19 cellular contexts compared by ENCODE assay signal in genomic region chr16:27239026-27239425, GRCh38. TPM values are rescaled to one million over a fixed set of nuclear protein-coding genes. Genes with fewer than 3 reads are reported as not detected.
DNase-seq lines count a peak whose midpoint lies in the region; ATAC-seq, FAIRE-seq and TF ChIP-seq lines count a peak whose summit lies in the region.
"Had no signal": no experiment of that assay in that cellular context is flagged by ENCODE, and none has a peak within 500 bp of the region (broad histone marks: within the 10 kb centered on the region; RNA-seq: fewer than 3 reads in every experiment).

No MANE protein-coding gene starts in this region.

- no peaks in the 10 kb centered on the region for H3K9me3 ChIP-seq in CD8-positive, alpha-beta T cell (ENCODE audit: low read length)
- H3K9me3 ChIP-seq in colonic mucosa (no peaks in the 10 kb centered on the region), neutrophil (no peaks in the 10 kb centered on the region)
- H3K9me3 ChIP-seq: BE2C, gastrocnemius medialis, HAP-1 had no signal

- H3K4me3 Mint-ChIP-seq in CD8-positive, alpha-beta T cell = no peak overlapping the region
- H3K4me3 Mint-ChIP-seq in T-cell = peak overlapping the region in 1 of 3 donors; percentile 70

- H3K4me1 ChIP-seq in CD8-positive, alpha-beta T cell (ENCODE audit: insufficient read depth, low read length) = peaks cover 64% of the 10 kb centered on the region
- H3K4me1 ChIP-seq in colonic mucosa (peaks cover 30% of the 10 kb centered on the region), neutrophil (ENCODE audit: control insufficient read depth in 1 of 2, insufficient read depth in 1 of 2, low read depth in 1 of 2, low read length in 1 of 2) (peaks cover 54 to 55% of the 10 kb centered on the region in 2 experiments)
- H3K4me1 ChIP-seq: HAP-1 had no signal

- peaks cover 16% of the 10 kb centered on the region for H3K36me3 Mint-ChIP-seq in CD8-positive, alpha-beta T cell
- H3K36me3 Mint-ChIP-seq in T-cell = peaks cover 18% of the 10 kb centered on the region

- no peak for TF ChIP-seq CTCF in CD8-positive, alpha-beta T cell (IDR thresholded peaks at IDR 0.05)
- TF ChIP-seq CTCF in colonic mucosa (IDR thresholded peaks at IDR 0.05) (no peak), neutrophil (IDR thresholded peaks at IDR 0.05) (no peak)

- H3K27ac Mint-ChIP-seq in CD8-positive, alpha-beta T cell = peak overlapping the region; percentile 98
- peak overlapping the region; percentile 97 to 99 for H3K27ac Mint-ChIP-seq in T-cell

- no peak for FAIRE-seq in RCC 7860 (lab: Jason Lieb, UNC)

- no peak for DNase-seq in CD8-positive, alpha-beta T cell
- DNase-seq in T-cell = no peak
- no peak for DNase-seq in colonic mucosa
- no peak for DNase-seq in RCC 7860 (ENCODE audit: low spot score)
- DNase-seq in left ventricle myocardium superior = no peak
- no peak for DNase-seq in inferior parietal cortex (ENCODE audit: extremely low spot score)
- DNase-seq: BE2C; gastrocnemius medialis; NCI-H2081; nucleus accumbens; stimulated activated naive CD4-positive, alpha-beta T cell had no signal

- H3K36me3 ChIP-seq in CD8-positive, alpha-beta T cell (ENCODE audit: insufficient read depth, low read length) = no peaks in the 10 kb centered on the region
- H3K36me3 ChIP-seq in colonic mucosa = no peaks in the 10 kb centered on the region
- peaks cover 4% of the 10 kb centered on the region for H3K36me3 ChIP-seq in neutrophil
- H3K36me3 ChIP-seq: BE2C, cardiac muscle cell, gastrocnemius medialis had no signal

- H3K27ac ChIP-seq in CD8-positive, alpha-beta T cell (ENCODE audit: low read depth, low read length) = no peak overlapping the region
- peak overlapping the region; percentile 71 for H3K27ac ChIP-seq in colonic mucosa
- H3K27ac ChIP-seq in neutrophil = peak overlapping the region; percentile 90
- H3K27ac ChIP-seq: cardiac muscle cell had no signal

- no peak overlapping the region for H3K9ac ChIP-seq in colonic mucosa (ENCODE audit: low read depth in 2 of 2, low read length in 2 of 2)

- no peaks in the 10 kb centered on the region for H3K27me3 Mint-ChIP-seq in CD8-positive, alpha-beta T cell (ENCODE audit: low read depth)
- H3K27me3 Mint-ChIP-seq in T-cell = no peaks in the 10 kb centered on the region

- H3K4me1 Mint-ChIP-seq in CD8-positive, alpha-beta T cell (ENCODE audit: low read depth) = peaks cover 84% of the 10 kb centered on the region
- H3K4me1 Mint-ChIP-seq in T-cell = peaks cover 81 to 89% (median 87%) of the 10 kb centered on the region in 3 donors

- H3K27me3 ChIP-seq in CD8-positive, alpha-beta T cell (ENCODE audit: insufficient read depth, low read length) = no peaks in the 10 kb centered on the region
- no peaks in the 10 kb centered on the region for H3K27me3 ChIP-seq in colonic mucosa
- no peaks in the 10 kb centered on the region for H3K27me3 ChIP-seq in neutrophil
- H3K27me3 ChIP-seq: BE2C, cardiac muscle cell, gastrocnemius medialis had no signal

- no peak overlapping the region for H3K4me3 ChIP-seq in CD8-positive, alpha-beta T cell (ENCODE audit: low read depth, low read length)
- H3K4me3 ChIP-seq in colonic mucosa = no peak overlapping the region
- no peak overlapping the region for H3K4me3 ChIP-seq in neutrophil (ENCODE audit: low read depth in 1 of 2, low read length in 1 of 2)
- H3K4me3 ChIP-seq: cardiac muscle cell, gastrocnemius medialis, HAP-1 had no signal

- POLR2A ChIA-PET in CD8-positive, alpha-beta T cell (lab: Charles Lee) = interaction anchor here (1.1 to 5.9 kb wide), 3 partner anchors 9 to 128 kb away, joined by 3 to 68 read pairs (median 4); partner anchors contain the start of gene KDM8
- POLR2A ChIA-PET in T-cell (lab: Charles Lee) = no interaction called here

- no peak for ATAC-seq in CD8-positive, alpha-beta T cell
- ATAC-seq in T-cell (replicated peaks in 1 of 4) (no peak), left ventricle myocardium superior (no peak), GM21825 (IDR thresholded peaks at IDR 0.05; ENCODE audit: unreplicated experiment) (no peak)
- ATAC-seq: activated CD4-positive, CD25-positive, alpha-beta regulatory T cell treated with anti-CD3 and anti-CD28 coated beads, Interleukin-2, amount 50 U/mL, for 24 hours; activated naive CD4-positive, alpha-beta T cell treated with anti-CD3 and anti-CD28 coated beads, Interleukin-2, amount 50 U/mL, for 72 hours; gastrocnemius medialis; Panc1; SK-N-SH treated with all-trans-retinoic acid at 6 μM for 48 hours had no signal

- no peaks in the 10 kb centered on the region for H3K9me3 Mint-ChIP-seq in CD8-positive, alpha-beta T cell
- H3K9me3 Mint-ChIP-seq in T-cell = no peaks in the 10 kb centered on the region
- H3K9me3 Mint-ChIP-seq: activated naive CD4-positive, alpha-beta T cell treated with anti-CD3 and anti-CD28 coated beads, Interleukin-2, amount 50 U/mL, for 72 hours had no signal

- CTCF ChIA-PET in CD8-positive, alpha-beta T cell (lab: Charles Lee) = interaction anchor here (1.0 to 1.3 kb wide), 2 partner anchors 59 to 129 kb away, joined by 3 read pairs; no protein-coding TSS in a partner anchor
- CTCF ChIA-PET in T-cell (lab: Charles Lee) = interaction anchor here in 1 of 2 donors (0.6 to 1.4 kb wide), 3 partner anchors 59 to 129 kb away, joined by 3 to 4 read pairs (median 4); no protein-coding TSS in a partner anchor

- intact Hi-C loops in CD8-positive, alpha-beta T cell (cut with DNase I, micrococcal nuclease) = no loop called here
- intact Hi-C loops in colonic mucosa (cut with DNase I) = loop anchor here (5.0 kb wide), 1 partner anchor 73 kb away; the partner anchor contains the start of gene IL4R
- intact Hi-C loops in left ventricle myocardium superior (cut with micrococcal nuclease) = no loop called here

RNA-seq across cellular contexts. Expression of gene NSMCE1, which starts 29.5 kb away (rescaled TPM):
- total RNA-seq in CD8-positive, alpha-beta T cell = 10 to 100 TPM; 29.6 to 30.1 TPM
- total RNA-seq in T-cell (10 to 100 TPM; 53.5 to 83.2 (median 73.9) TPM), colonic mucosa (10 to 100 TPM; 37.6 to 58.2 TPM), left ventricle myocardium superior (34.2 TPM)

RNA-seq across cellular contexts. Expression of gene KDM8, which starts 35.7 kb away (rescaled TPM):
- 10 to 100 TPM; 17.6 to 22.6 TPM for total RNA-seq in CD8-positive, alpha-beta T cell
- 10 to 100 TPM; 13.4 to 25.6 (median 23.5) TPM for total RNA-seq in T-cell
- 1 to 10 TPM; 5.2 to 7.1 TPM for total RNA-seq in colonic mucosa
- 3.7 TPM for total RNA-seq in left ventricle myocardium superior
